Comparison of ENCODE assay signal across 6 cellular contexts in the genomic region with DNA sequence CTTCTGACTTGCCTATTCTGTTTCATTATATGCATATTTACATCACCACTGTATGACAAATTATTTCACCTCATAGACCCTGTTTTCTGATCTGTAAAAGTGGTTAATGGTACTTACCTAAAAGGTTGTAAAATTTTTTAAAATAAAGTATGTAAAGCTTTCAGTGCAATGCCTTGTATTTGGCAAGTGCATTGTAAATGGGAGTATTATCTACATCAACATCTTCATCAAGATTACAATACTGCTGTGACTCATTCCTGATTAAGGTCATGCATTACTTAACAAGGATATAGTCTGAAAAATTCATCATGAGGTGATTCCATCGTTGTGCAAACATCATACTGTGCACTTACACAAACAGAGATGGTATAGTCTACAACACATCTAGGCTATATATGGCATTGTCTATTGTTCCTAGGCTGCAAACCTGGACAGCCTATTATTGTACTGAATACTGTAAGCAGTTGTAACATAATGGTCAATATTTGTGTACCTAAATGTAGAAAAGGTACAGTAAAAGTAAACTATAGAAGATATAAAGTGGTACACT. TPM values are rescaled to one million over a fixed set of nuclear protein-coding genes. Genes with fewer than 3 reads are reported as not detected.
A peak's percentile ranks its signal among the peaks of the same experiment; 100 is the strongest.
DNase-seq lines count a peak whose midpoint lies in the region; ATAC-seq, FAIRE-seq and TF ChIP-seq lines count a peak whose summit lies in the region.
"Not testable (repeated sequence)": the region's sequence is repeated elsewhere in the genome, so short reads cannot be mapped to it uniquely, and the experiment has no call there.

No MANE protein-coding gene starts in this region.

- H3K27me3 Mint-ChIP-seq in activated T-helper 17 cell treated with anti-CD3 and anti-CD28 coated beads, Interleukin-2, amount 50 U/mL, for 72 hours = not testable (repeated sequence)

- peak; percentile 62 for DNase-seq in DMS53 treated with DMSO at 0.1 percent for 48 hours (lab: John Stamatoyannopoulos, UW; ENCODE audit: unreplicated experiment)
- peak; percentile 23 for DNase-seq in NCI-H146 (lab: John Stamatoyannopoulos, UW)
- DNase-seq in PC-3 = peak; percentile 65
- DNase-seq in iris pigment epithelial cell (ENCODE audit: low read depth) = peak; percentile 3

- not testable (repeated sequence) for H3K9me3 ChIP-seq in PC-3 (ENCODE audit: low read length)

- H3K4me1 Mint-ChIP-seq in activated T-helper 17 cell treated with anti-CD3 and anti-CD28 coated beads, Interleukin-2, amount 50 U/mL, for 72 hours = not testable (repeated sequence)

- not testable (repeated sequence) for H3K4me2 ChIP-seq in PC-3 (ENCODE audit: low read length)

- not testable (repeated sequence) for H3K9me3 Mint-ChIP-seq in activated T-helper 17 cell treated with anti-CD3 and anti-CD28 coated beads, Interleukin-2, amount 50 U/mL, for 72 hours

- CTCF ChIA-PET in PC-3 (lab: Charles Lee) = not testable (repeated sequence)

- not testable (repeated sequence) for H3K27me3 ChIP-seq in PC-3 (ENCODE audit: low read length)

- not testable (repeated sequence) for H3K27ac Mint-ChIP-seq in activated T-helper 17 cell treated with anti-CD3 and anti-CD28 coated beads, Interleukin-2, amount 50 U/mL, for 72 hours

- intact Hi-C loops in PC-3 (cut with micrococcal nuclease) = not testable (repeated sequence)

- not testable (repeated sequence) for H3K4me3 Mint-ChIP-seq in activated T-helper 17 cell treated with anti-CD3 and anti-CD28 coated beads, Interleukin-2, amount 50 U/mL, for 72 hours

- TF ChIP-seq CTCF in PC-3 (conservative IDR thresholded peaks at IDR 0.05; ENCODE audit: low read depth, low read length) = not testable (repeated sequence)

- not testable (repeated sequence) for H3K9me2 ChIP-seq in PC-3 (replicated peaks; ENCODE audit: low read length)

- H2AFZ ChIP-seq in PC-3 (ENCODE audit: low read length) = not testable (repeated sequence)

- FAIRE-seq in colon (lab: Jason Lieb, UNC) = peak; percentile 97

- not testable (repeated sequence) for BruUV-seq in PC-3 (replicated peaks; lab: Mats Ljungman, UMichigan)

- H3K4me1 ChIP-seq in PC-3 (ENCODE audit: insufficient read depth, low read length) = not testable (repeated sequence)

- H3K36me3 Mint-ChIP-seq in activated T-helper 17 cell treated with anti-CD3 and anti-CD28 coated beads, Interleukin-2, amount 50 U/mL, for 72 hours (ENCODE audit: low read depth) = not testable (repeated sequence)

- POLR2A ChIA-PET in PC-3 (lab: Charles Lee; ENCODE audit: unreplicated experiment) = not testable (repeated sequence)

- H3K9ac ChIP-seq in PC-3 (ENCODE audit: low read length) = not testable (repeated sequence)

- H3K79me2 ChIP-seq in PC-3 (ENCODE audit: low read length) = not testable (repeated sequence)

- not testable (repeated sequence) for H4K20me1 ChIP-seq in PC-3 (ENCODE audit: low read length)

- H3F3A ChIP-seq in PC-3 (ENCODE audit: low read length, unreplicated experiment) = not testable (repeated sequence)

- not testable (repeated sequence) for H3K36me3 ChIP-seq in PC-3 (ENCODE audit: low read depth, low read length)

- not testable (repeated sequence) for H3K27ac ChIP-seq in PC-3 (ENCODE audit: low read length)

- not testable (repeated sequence) for H3K4me3 ChIP-seq in PC-3 (ENCODE audit: low read length)

- ATAC-seq in PC-3 = peak; percentile 97
- ATAC-seq in activated T-helper 17 cell treated with anti-CD3 and anti-CD28 coated beads, Interleukin-2, amount 50 U/mL, for 72 hours (replicated peaks) = peak; percentile 39

RNA-seq across cellular contexts. Expression of a gene that starts 16.0 kb away (rescaled TPM):
- 13.6 and 14.3 TPM in 2 replicates for total RNA-seq in PC-3 (2014; rRNA removed)
- 10 to 100 TPM in 1 of 2 donors, 1 to 10 TPM in 1; 8.9 to 10.8 TPM for total RNA-seq in activated T-helper 17 cell treated with anti-CD3 and anti-CD28 coated beads, Interleukin-2, amount 50 U/mL, for 72 hours

Comparison
In these comparisons a context has a peak if more than half of its experiments do, and no peak if none do; other contexts are left out.
1. DNase-seq: peak in every context shown above with its lines; median percentile 65 in PC-3; 62 in DMS53 treated with DMSO at 0.1 percent for 48 hours; 23 in NCI-H146; 3 in iris pigment epithelial cell.